Comparison of ENCODE assay signal across 22 cellular contexts in genomic region chr16:55466209-55466608, GRCh38. TPM values are rescaled to one million over a fixed set of nuclear protein-coding genes. Genes with fewer than 3 reads are reported as not detected.
"Had no signal": no experiment of that assay in that cellular context is flagged by ENCODE, and none has a peak within 500 bp of the region (broad histone marks: within the 10 kb centered on the region; RNA-seq: fewer than 3 reads in every experiment).

No MANE protein-coding gene starts in this region.

- H3K4me3 ChIP-seq: adrenal gland, breast epithelium had no signal

- DNase-seq: activated CD4-positive, alpha-beta T cell treated with anti-CD3 and anti-CD28 coated beads for 48 hours; activated CD4-positive, alpha-beta T cell treated with anti-CD3 and anti-CD28 coated beads, Interleukin-2, amount 50 U/mL, for 4 hours; activated CD4-positive, CD25-positive, alpha-beta regulatory T cell treated with anti-CD3 and anti-CD28 coated beads, Interleukin-2, amount 50 U/mL, for 72 hours; activated CD8-positive, alpha-beta memory T cell treated with anti-CD3 and anti-CD28 coated beads, Interleukin-2, amount 50 U/mL, for 48 hours; activated CD8-positive, alpha-beta T cell treated with anti-CD3 and anti-CD28 coated beads, Interleukin-2, amount 10 ng/mL, durations not matched to agents 7 days and 5 days; activated naive CD4-positive, alpha-beta T cell treated with anti-CD3 and anti-CD28 coated beads, Interleukin-2, amount 50 U/mL, for 16 hours; activated naive CD8-positive, alpha-beta T cell treated with anti-CD3 and anti-CD28 coated beads, Interleukin-2, amount 10 ng/mL, durations not matched to agents 7 days and 5 days; activated T-cell treated with anti-CD3 and anti-CD28 coated beads, Interleukin-2, amount 50 U/mL, for 1 hour; adrenal gland; anterior cingulate cortex; central memory CD4-positive, alpha-beta T cell; NCI-H1048; NCI-H146; NCI-H187 treated with DMSO at 0.1 percent for 48 hours; NCI-H2081 treated with DMSO at 0.1 percent for 48 hours; NCI-H446; NCI-H524; SIG-M5; T-helper 17 cell; T-helper 9 cell had no signal

- H3K36me3 ChIP-seq: adrenal gland, breast epithelium had no signal

- H3K4me1 ChIP-seq: adrenal gland had no signal

- H3K27ac ChIP-seq: adrenal gland, breast epithelium had no signal

- H3K9me3 ChIP-seq: adrenal gland, breast epithelium had no signal

- H3K27me3 ChIP-seq: adrenal gland, breast epithelium had no signal

- ATAC-seq: WTC11 had no signal

RNA-seq across cellular contexts. Expression of gene MMP2, which starts 12.8 kb away (rescaled TPM):
- total RNA-seq: activated CD8-positive, alpha-beta T cell treated with anti-CD3 and anti-CD28 coated beads, Interleukin-2, amount 10 ng/mL, durations not matched to agents 7 days and 5 days; T-helper 17 cell had no signal
